12 cellular contexts compared by ENCODE assay signal in genomic region chr13:44573071-44573470, GRCh38. TPM values are rescaled to one million over a fixed set of nuclear protein-coding genes. Genes with fewer than 3 reads are reported as not detected.
DNase-seq lines count a peak whose midpoint lies in the region; ATAC-seq and TF ChIP-seq lines count a peak whose summit lies in the region.
"Had no signal": no experiment of that assay in that cellular context is flagged by ENCODE, and none has a peak within 500 bp of the region (broad histone marks: within the 10 kb centered on the region; RNA-seq: fewer than 3 reads in every experiment).

No MANE protein-coding gene starts in this region.

- H3K27me3 Mint-ChIP-seq in chondrocyte (ENCODE audit: low read depth), result no peaks in the 10 kb centered on the region

- no peak overlapping the region for H2AK5ac ChIP-seq in mesenchymal stem cell (ENCODE audit: low read length, severe bottlenecking)

- peaks cover under 1% of the 10 kb centered on the region for H3K9me3 Mint-ChIP-seq in chondrocyte (ENCODE audit: low read depth)

- H3K27me3 ChIP-seq in right atrium auricular region (no peaks in the 10 kb centered on the region), mesenchymal stem cell (ENCODE audit: control insufficient read depth in 1 of 2, insufficient read depth in 1 of 2, low read length in 2 of 2) (no peaks in the 10 kb centered on the region), vagina (no peaks in the 10 kb centered on the region)

- DNase-seq in right atrium auricular region (ENCODE audit: low spot score) (no peak), left cardiac atrium (no peak), chondrocyte (ENCODE audit: low spot score) (no peak), mesenchymal stem cell (no peak), vagina (ENCODE audit: extremely low spot score in 2 of 2) (no peak), NCI-H2107 treated with DMSO at 0.1 percent for 48 hours (lab: John Stamatoyannopoulos, UW; ENCODE audit: unreplicated experiment) (no peak), NCI-H524 treated with DMSO at 0.1 percent for 48 hours (lab: John Stamatoyannopoulos, UW) (no peak)
- DNase-seq: AML-193, NCI-H345, right lobe of liver had no signal

- TF ChIP-seq CTCF in right atrium auricular region (IDR thresholded peaks at IDR 0.05) (no peak), chondrocyte (IDR thresholded peaks at IDR 0.05) (no peak), vagina (IDR thresholded peaks at IDR 0.05) (no peak)

- H3K9ac ChIP-seq in mesenchymal stem cell (ENCODE audit: low read length), result peak overlapping the region; percentile 65

- intact Hi-C loops in left cardiac atrium (cut with DNase I) (loop anchor here in 1 of 2 donors (10.0 kb wide), 1 partner anchor 88 kb away; no protein-coding TSS in a partner anchor), vagina (cut with DNase I) (no loop called here)

- no peak for ATAC-seq in left cardiac atrium
- ATAC-seq in HG03039 (IDR thresholded peaks at IDR 0.05; ENCODE audit: unreplicated experiment), result no peak
- ATAC-seq: right lobe of liver had no signal

- H4K91ac ChIP-seq in mesenchymal stem cell (ENCODE audit: low read length), result no peak overlapping the region

- H3K9me3 ChIP-seq in right atrium auricular region, result no peaks in the 10 kb centered on the region
- no peaks in the 10 kb centered on the region for H3K9me3 ChIP-seq in mesenchymal stem cell (ENCODE audit: control insufficient read depth, low read length)
- H3K9me3 ChIP-seq in vagina, result no peaks in the 10 kb centered on the region
- H3K9me3 ChIP-seq: right lobe of liver had no signal

- no peaks in the 10 kb centered on the region for H3K79me1 ChIP-seq in mesenchymal stem cell (replicated peaks; ENCODE audit: low read length, poor library complexity, severe bottlenecking)

- no peak overlapping the region for H3K27ac Mint-ChIP-seq in chondrocyte (ENCODE audit: unreplicated experiment)

- no peak overlapping the region for H2BK5ac ChIP-seq in mesenchymal stem cell (ENCODE audit: low read depth, low read length, poor library complexity, severe bottlenecking)

- peak overlapping the region; percentile 60 for H3K4me2 ChIP-seq in mesenchymal stem cell (ENCODE audit: low read length, poor library complexity, severe bottlenecking)

- no peak overlapping the region for H2BK120ac ChIP-seq in mesenchymal stem cell (ENCODE audit: low read depth, low read length)

- H3K36me3 ChIP-seq in right atrium auricular region (no peaks in the 10 kb centered on the region), mesenchymal stem cell (ENCODE audit: control insufficient read depth in 1 of 2, insufficient read depth in 2 of 2, low read depth in 1 of 2, low read length in 2 of 2) (peaks cover 9 to 40% of the 10 kb centered on the region in 2 experiments), vagina (no peaks in the 10 kb centered on the region)
- H3K36me3 ChIP-seq: right lobe of liver had no signal

- no peak overlapping the region for H2BK15ac ChIP-seq in mesenchymal stem cell (ENCODE audit: low read depth, poor library complexity, severe bottlenecking)

- H3K18ac ChIP-seq in mesenchymal stem cell (ENCODE audit: low read depth in 1 of 2, low read length in 2 of 2), result no peak overlapping the region

- WGBS in mesenchymal stem cell, result 70% methylated on average over 7 of the region's 7 CpGs

- peak overlapping the region; percentile 92 for H3K4me3 Mint-ChIP-seq in chondrocyte (ENCODE audit: unreplicated experiment)

- peak overlapping the region in 1 of 2 experiments; percentile 1 for H3K14ac ChIP-seq in mesenchymal stem cell (ENCODE audit: low read length in 2 of 2)

- peaks cover 68% of the 10 kb centered on the region for H3K4me1 Mint-ChIP-seq in chondrocyte (ENCODE audit: low read depth)

- no peak overlapping the region for H4K8ac ChIP-seq in mesenchymal stem cell (ENCODE audit: low read length)

- H3K27ac ChIP-seq in right atrium auricular region (peak overlapping the region in 1 of 2 donors; percentile 49), mesenchymal stem cell (ENCODE audit: low read length, poor library complexity, severe bottlenecking) (no peak overlapping the region), vagina (no peak overlapping the region)
- H3K27ac ChIP-seq: HL-60, right lobe of liver had no signal

- TF ChIP-seq POLR2A in vagina (IDR thresholded peaks at IDR 0.05), result no peak

- H3K23ac ChIP-seq in mesenchymal stem cell (ENCODE audit: low read length in 2 of 2), result peak overlapping the region in 1 of 2 experiments; percentile 56

- H3K4me1 ChIP-seq in right atrium auricular region (peaks cover 0 to 50% of the 10 kb centered on the region in 2 donors), mesenchymal stem cell (ENCODE audit: control insufficient read depth, insufficient read depth, low read depth, low read length) (peaks cover 14% of the 10 kb centered on the region), vagina (peaks cover 53% of the 10 kb centered on the region)
- H3K4me1 ChIP-seq: right lobe of liver had no signal

- no peak overlapping the region for H2AFZ ChIP-seq in mesenchymal stem cell (ENCODE audit: low read depth, low read length)

- H3K36me3 Mint-ChIP-seq in chondrocyte (ENCODE audit: low read depth), result peaks cover 26% of the 10 kb centered on the region

- H3K4me3 ChIP-seq in right atrium auricular region, result peak overlapping the region; percentile 9 to 16
- H3K4me3 ChIP-seq in mesenchymal stem cell (ENCODE audit: insufficient read depth in 1 of 2, low read depth in 1 of 2, low read length in 2 of 2), result peak overlapping the region; percentile 54 to 79
- H3K4me3 ChIP-seq in vagina, result peak overlapping the region; percentile 90
- H3K4me3 ChIP-seq: right lobe of liver had no signal

- H2BK12ac ChIP-seq in mesenchymal stem cell (ENCODE audit: low read length in 2 of 2), result no peak overlapping the region

- H3K4ac ChIP-seq in mesenchymal stem cell (ENCODE audit: low read depth in 1 of 2, low read length in 2 of 2), result no peak overlapping the region

RNA-seq across cellular contexts. Expression of gene TSC22D1, which starts 3.1 kb away (rescaled TPM):
- 100 to 1,000 TPM; 110 to 159 TPM for total RNA-seq in right atrium auricular region
- 100 to 1,000 TPM in 1 of 2 donors, 10 to 100 TPM in 1; 68.5 to 109 TPM for total RNA-seq in left cardiac atrium
- 102 to 130 TPM (median 125 TPM) in 3 replicates for total RNA-seq in chondrocyte
- 88.9 TPM for polyA plus RNA-seq in mesenchymal stem cell (2013, experiment 1 of 2)
- polyA plus RNA-seq in mesenchymal stem cell (2013, experiment 2 of 2), result 89.1 TPM
- 117 TPM for total RNA-seq in vagina

Comparison
In these comparisons a context has a peak if more than half of its experiments do, and no peak if none do; other contexts are left out.
1. H3K4me3 ChIP-seq: peak in every context shown above with its lines; median percentile 90 in vagina; 66 in mesenchymal stem cell; 12 in right atrium auricular region.